ENCODE assay signal across 15 cellular contexts in genomic region chr9:134656334-134657034, GRCh38. TPM values are rescaled to one million over a fixed set of nuclear protein-coding genes. Genes with fewer than 3 reads are reported as not detected.
DNase-seq lines count a peak whose midpoint lies in the region; ATAC-seq, FAIRE-seq and TF ChIP-seq lines count a peak whose summit lies in the region.
"Had no signal": no experiment of that assay in that cellular context is flagged by ENCODE, and none has a peak within 500 bp of the region (broad histone marks: within the 10 kb centered on the region; RNA-seq: fewer than 3 reads in every experiment).

No MANE protein-coding gene starts in this region.

- H3K4me3 ChIP-seq in Loucy (ENCODE audit: low read length, poor library complexity, severe bottlenecking) (no peak overlapping the region), GM12878 (no peak overlapping the region), MG63 (no peak overlapping the region)

- no peak for FAIRE-seq in GM12878 (lab: Jason Lieb, UNC)

- WGBS in GM12878 (ENCODE audit: insufficient coverage, insufficient replicate concordance, low lambda C conversion rate, missing lambda C conversion rate), result 49% methylated on average over 12 of the region's 12 CpGs

- intact Hi-C loops in GM12878 (cut with micrococcal nuclease; ENCODE audit: unreplicated experiment), result no loop called here

- H3K79me2 ChIP-seq in Loucy (ENCODE audit: insufficient read depth, low read length) (no peaks in the 10 kb centered on the region), GM12878 (ENCODE audit: control insufficient read depth, insufficient read depth, low read length) (no peaks in the 10 kb centered on the region)

- peak overlapping the region; percentile 70 for H3K27ac Mint-ChIP-seq in osteocyte (ENCODE audit: unreplicated experiment)
- H3K27ac Mint-ChIP-seq: activated T-helper 2 cell treated with anti-CD3 and anti-CD28 coated beads, Interferon-gamma antibody, Interleukin-2, Interleukin-4, amounts not matched to agents 10 μg/mL and 5 μg/mL and 100 μg/mL, durations not matched to agents 14 hours and 24 hours and 36 hours; stimulated activated naive CD8-positive, alpha-beta T cell treated with anti-CD3 and anti-CD28 coated beads, Interleukin-15, Interleukin-2, amounts not matched to agents 100 ng/mL and 50 ng/mL, for 24 hours had no signal

- peak; percentile 41; the same call in 1 of the 2 replicates for TF ChIP-seq CTCF in Loucy (conservative IDR thresholded peaks at IDR 0.05; ENCODE audit: low read length)
- TF ChIP-seq CTCF in GM12878 (IDR thresholded peaks at IDR 0.05 in 2 of 3, conservative IDR thresholded peaks at IDR 0.05 in 1 of 3; ENCODE audit: control insufficient read depth in 2 of 3, extremely low read depth in 1 of 3, insufficient read depth in 1 of 3, low read depth in 3 of 3, low read length in 3 of 3), result 0 out of 6 replicates have a peak, but pooled peaks of 1 of the 3 experiments have one; percentile 4
- peak; percentile 14 for TF ChIP-seq CTCF in osteocyte (IDR thresholded peaks at IDR 0.05)

- no peaks in the 10 kb centered on the region for H3K4me1 ChIP-seq in Loucy (ENCODE audit: insufficient read depth, low read length, poor library complexity, severe bottlenecking)
- H3K4me1 ChIP-seq in GM12878 (ENCODE audit: control insufficient read depth, insufficient read depth, low read length), result no peaks in the 10 kb centered on the region

- peaks cover 68% of the 10 kb centered on the region for H3K4me1 Mint-ChIP-seq in osteocyte (ENCODE audit: unreplicated experiment)

- POLR2A ChIA-PET in GM12878 (lab: Charles Lee), result no interaction called here

- SMC1A ChIA-PET in GM12878 (lab: Charles Lee; ENCODE audit: uncharacterized antibody, unreplicated experiment), result no interaction called here

- BruUV-seq in GM12878 (replicated peaks; lab: Mats Ljungman, UMichigan), result no TSS peak

- RAD21 ChIA-PET in GM12878 (lab: Charles Lee; ENCODE audit: unreplicated experiment), result interaction anchor here (1.0 kb wide), 1 partner anchor 200 kb away, joined by 3 read pairs; no protein-coding TSS in a partner anchor

- in situ Hi-C loops in GM12878 (cut with MboI), result no loop called here

- ATAC-seq in GM12878 (no peak), GM19328 (IDR thresholded peaks at IDR 0.05; ENCODE audit: unreplicated experiment) (no peak)

- no peaks in the 10 kb centered on the region for H3K9me2 ChIP-seq in Loucy (replicated peaks; ENCODE audit: low read depth, low read length)

- CTCF ChIA-PET in GM12878 (lab: Yijun Ruan, JAX), result no interaction called here

- H3K9me3 ChIP-seq in Loucy (ENCODE audit: insufficient read depth, low read depth, low read length) (peaks cover 13% of the 10 kb centered on the region; the same call in 1 of the 2 replicates), GM12878 (replicated peaks; ENCODE audit: control insufficient read depth, insufficient read depth, low read length) (peaks cover 4% of the 10 kb centered on the region; the same call in 2 of the 3 replicates), MG63 (no peaks in the 10 kb centered on the region; the same call in none of the 2 replicates)

- H3K27ac ChIP-seq in GM12878 (ENCODE audit: control insufficient read depth, insufficient read depth), result no peak overlapping the region
- H3K27ac ChIP-seq: neutrophil had no signal

- no peak overlapping the region for H3K9ac ChIP-seq in Loucy (ENCODE audit: low read depth, low read length, poor library complexity, severe bottlenecking)
- H3K9ac ChIP-seq in GM12878 (ENCODE audit: control insufficient read depth, insufficient read depth, low read length), result no peak overlapping the region

- H3K36me3 ChIP-seq in Loucy (ENCODE audit: insufficient read depth, low read length), result no peaks in the 10 kb centered on the region
- no peaks in the 10 kb centered on the region for H3K36me3 ChIP-seq in GM12878 (ENCODE audit: control insufficient read depth in 2 of 2, insufficient read depth in 2 of 2, low read length in 1 of 2)
- peaks cover 25% of the 10 kb centered on the region for H3K36me3 ChIP-seq in MG63
- H3K36me3 ChIP-seq: neutrophil had no signal

- H3K9me3 Mint-ChIP-seq in osteocyte (ENCODE audit: unreplicated experiment), result no peaks in the 10 kb centered on the region

- no peak for TF ChIP-seq POLR2A in GM12878 (IDR thresholded peaks at IDR 0.05; ENCODE audit: low read depth, low read length)

- H3K4me3 Mint-ChIP-seq in osteocyte (ENCODE audit: unreplicated experiment), result no peak overlapping the region
- H3K4me3 Mint-ChIP-seq: stimulated activated naive CD8-positive, alpha-beta T cell treated with anti-CD3 and anti-CD28 coated beads, Interleukin-15, Interleukin-2, amounts not matched to agents 100 ng/mL and 50 ng/mL, for 24 hours had no signal

- TF ChIP-seq EP300 in GM12878 (IDR thresholded peaks at IDR 0.05; ENCODE audit: borderline replicate concordance in 1 of 2, control insufficient read depth in 1 of 2, low read depth in 2 of 2, low read length in 2 of 2), result no peak

- DNase-seq in NCI-H2171 treated with DMSO at 0.1 percent for 48 hours (lab: John Stamatoyannopoulos, UW), result peak; percentile 72
- no peak for DNase-seq in NCI-H2171 (lab: John Stamatoyannopoulos, UW)
- no peak for DNase-seq in GM12878 (ENCODE audit: low read depth, low spot score)
- no peak for DNase-seq in osteocyte (ENCODE audit: extremely low spot score, unreplicated experiment)
- DNase-seq in MG63, result no peak
- DNase-seq in HUDEP-2 (lab: John Stamatoyannopoulos, UW; ENCODE audit: unreplicated experiment in 76 of 76), result no peak
- DNase-seq: cerebellar nuclear complex; islet precursor cell; NCI-H1436 treated with DMSO at 0.1 percent for 48 hours; stimulated activated CD4-positive, alpha-beta T cell treated with anti-CD3 and anti-CD28 coated beads, Interleukin-2, amount 100 ng/mL, for 24 hours had no signal

- peaks cover 9% of the 10 kb centered on the region for H3K36me3 Mint-ChIP-seq in osteocyte (ENCODE audit: unreplicated experiment)

- H3K27me3 ChIP-seq in Loucy (ENCODE audit: insufficient read depth, low read length, poor library complexity, severe bottlenecking), result no peaks in the 10 kb centered on the region
- H3K27me3 ChIP-seq in GM12878 (replicated peaks in 1 of 2; ENCODE audit: control insufficient read depth in 2 of 2, insufficient read depth in 2 of 2, low read length in 1 of 2), result no peaks in the 10 kb centered on the region
- no peaks in the 10 kb centered on the region for H3K27me3 ChIP-seq in MG63
- H3K27me3 ChIP-seq: neutrophil had no signal

- H3K27me3 Mint-ChIP-seq in osteocyte (ENCODE audit: unreplicated experiment), result no peaks in the 10 kb centered on the region
- H3K27me3 Mint-ChIP-seq: stimulated activated naive CD8-positive, alpha-beta T cell treated with anti-CD3 and anti-CD28 coated beads, Interleukin-15, Interleukin-2, amounts not matched to agents 100 ng/mL and 50 ng/mL, for 24 hours had no signal

- H2AFZ ChIP-seq in Loucy (ENCODE audit: low read length), result no peak overlapping the region
- H2AFZ ChIP-seq in GM12878 (ENCODE audit: control insufficient read depth, low read depth, low read length), result no peak overlapping the region

- H3K4me2 ChIP-seq in Loucy (ENCODE audit: low read depth, low read length, poor library complexity, severe bottlenecking), result no peak overlapping the region
- H3K4me2 ChIP-seq in GM12878 (ENCODE audit: control insufficient read depth, insufficient read depth), result no peak overlapping the region

- H3F3A ChIP-seq in Loucy (ENCODE audit: low read depth), result no peaks in the 10 kb centered on the region

- 0 out of 2 replicates have a peak, but pooled peaks have one; percentile 12 for TF ChIP-seq RAD21 in GM12878 (IDR thresholded peaks at IDR 0.05; ENCODE audit: insufficient read depth, low read depth, low read length)

- no peaks in the 10 kb centered on the region for H4K20me1 ChIP-seq in Loucy (ENCODE audit: insufficient read depth, low read length, poor library complexity, severe bottlenecking)
- no peaks in the 10 kb centered on the region for H4K20me1 ChIP-seq in GM12878 (ENCODE audit: control insufficient read depth, insufficient read depth)

TF ChIP-seq in GM12878, 131 proteins besides CTCF, POLR2A, EP300 and RAD21 (continues in another document):
- TF ChIP-seq TCF7 (IDR thresholded peaks at IDR 0.05; ENCODE audit: borderline replicate concordance) (no peak), DPF2 (IDR thresholded peaks at IDR 0.05) (no peak), EED (IDR thresholded peaks at IDR 0.05; ENCODE audit: low read depth) (no peak), SIN3A (IDR thresholded peaks at IDR 0.05; ENCODE audit: low read depth, low read length) (no peak), NR2C2 (IDR thresholded peaks at IDR 0.05; ENCODE audit: borderline replicate concordance, control insufficient read depth, insufficient read length, low read depth) (no peak), STAT1 (conservative IDR thresholded peaks at IDR 0.05) (no peak), CREM (IDR thresholded peaks at IDR 0.05; ENCODE audit: low read depth) (no peak), ZNF24 (IDR thresholded peaks at IDR 0.05) (no peak), POLR2AphosphoS2 (IDR thresholded peaks at IDR 0.05; ENCODE audit: low read depth, low read length) (no peak), BACH1 (IDR thresholded peaks at IDR 0.05; ENCODE audit: borderline replicate concordance) (no peak)
- TF ChIP-seq, protein P1, sequence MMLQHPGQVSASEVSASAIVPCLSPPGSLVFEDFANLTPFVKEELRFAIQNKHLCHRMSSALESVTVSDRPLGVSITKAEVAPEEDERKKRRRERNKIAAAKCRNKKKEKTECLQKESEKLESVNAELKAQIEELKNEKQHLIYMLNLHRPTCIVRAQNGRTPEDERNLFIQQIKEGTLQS (IDR thresholded peaks at IDR 0.05; ENCODE audit: borderline replicate concordance, extremely low read depth, low read depth, low read length), result no peak

RNA-seq across cellular contexts. Expression of gene COL5A1, which starts 14.9 kb away (rescaled TPM):
- total RNA-seq in GM12878 (2013; cell fraction: nucleolus; rRNA removed), result 0.24 and 0.31 TPM in 2 replicates
- total RNA-seq in GM12878 (2014; rRNA removed) (not detected in 2 replicates), GM12878 (2014; rRNA removed; fragmentation: Illumina TruSeq; extraction: Trizol) (under 0.01 TPM in 1 of 2 replicates, not detected in the other), GM12878 (2021) (0.13 TPM in 2 replicates), osteocyte (1,552 and 1,672 TPM in 2 replicates)
- 2.0 TPM for polyA plus RNA-seq in GM12878 (2011; ENCODE audit: low read depth)
- polyA plus RNA-seq in GM12878 (2011; rRNA removed) (0.13 and 0.15 TPM in 2 replicates), GM12878 (2014; fragmentation: Illumina TruSeq; extraction: Trizol) (not detected in 2 replicates), GM12878 (2014; fragmentation: Nextera tagmentation; extraction: Ambion mirVana) (under 1 TPM in 1 of 2 experiments, not detected in 1; 0.02 TPM), GM12878 (2014; rRNA removed) (not detected in 2 replicates), GM12878 (2016; fragmentation: Nextera tagmentation; extraction: Ambion mirVana) (under 1 TPM; 0.13 TPM)
- polyA plus RNA-seq in GM12878 (2011; cell fraction: cytosol; rRNA removed), result 0.07 and 0.12 TPM in 2 replicates
- polyA plus RNA-seq in GM12878 (2011; cell fraction: nucleus; rRNA removed), result 0.83 and 1.4 TPM in 2 replicates
- 4.0 and 5.6 TPM in 2 replicates for polyA plus RNA-seq in GM12878 (2012)
- polyA minus RNA-seq in GM12878 (2011; rRNA and poly(A)+ RNA removed), result 0.41 TPM in 1 of 2 replicates, not detected in the other
- polyA minus RNA-seq in GM12878 (2011; cell fraction: cytosol; rRNA and poly(A)+ RNA removed), result 0.53 and 1.9 TPM in 2 replicates
- 0.36 and 0.38 TPM in 2 replicates for polyA minus RNA-seq in GM12878 (2011; cell fraction: nucleus; rRNA and poly(A)+ RNA removed)
- 78.9 and 92.0 TPM in 2 replicates for total RNA-seq in MG63 (2014; rRNA removed; shearing (Covaris generic); ENCODE audit: low replicate concordance)
- total RNA-seq: activated T-helper 2 cell treated with anti-CD3 and anti-CD28 coated beads, Interferon-gamma antibody, Interleukin-2, Interleukin-4, amounts not matched to agents 10 μg/mL and 5 μg/mL and 100 μg/mL, durations not matched to agents 14 hours and 24 hours and 36 hours had no signal

Comparison
In these comparisons a context has a peak if more than half of its experiments do, and no peak if none do; other contexts are left out.
1. RNA of gene COL5A1, which starts 14.9 kb away (total RNA-seq): 1,552 to 1,672 TPM in osteocyte and 78.9 to 92.0 TPM in MG63; under 0.01 to 0.31 TPM in GM12878; every median in the first group is over 10 times any median in the second.